In genomic region chr10:26733750-26734568, GRCh38 we compare ENCODE assay signal across 1 cellular context.
TF ChIP-seq lines count a peak whose summit lies in the region.

No MANE protein-coding gene starts in this region.

TF ChIP-seq in HepG2, 621 proteins besides CTCF, POLR2A, EP300 and RAD21 (continues in another document):
- TF ChIP-seq, protein P1, sequence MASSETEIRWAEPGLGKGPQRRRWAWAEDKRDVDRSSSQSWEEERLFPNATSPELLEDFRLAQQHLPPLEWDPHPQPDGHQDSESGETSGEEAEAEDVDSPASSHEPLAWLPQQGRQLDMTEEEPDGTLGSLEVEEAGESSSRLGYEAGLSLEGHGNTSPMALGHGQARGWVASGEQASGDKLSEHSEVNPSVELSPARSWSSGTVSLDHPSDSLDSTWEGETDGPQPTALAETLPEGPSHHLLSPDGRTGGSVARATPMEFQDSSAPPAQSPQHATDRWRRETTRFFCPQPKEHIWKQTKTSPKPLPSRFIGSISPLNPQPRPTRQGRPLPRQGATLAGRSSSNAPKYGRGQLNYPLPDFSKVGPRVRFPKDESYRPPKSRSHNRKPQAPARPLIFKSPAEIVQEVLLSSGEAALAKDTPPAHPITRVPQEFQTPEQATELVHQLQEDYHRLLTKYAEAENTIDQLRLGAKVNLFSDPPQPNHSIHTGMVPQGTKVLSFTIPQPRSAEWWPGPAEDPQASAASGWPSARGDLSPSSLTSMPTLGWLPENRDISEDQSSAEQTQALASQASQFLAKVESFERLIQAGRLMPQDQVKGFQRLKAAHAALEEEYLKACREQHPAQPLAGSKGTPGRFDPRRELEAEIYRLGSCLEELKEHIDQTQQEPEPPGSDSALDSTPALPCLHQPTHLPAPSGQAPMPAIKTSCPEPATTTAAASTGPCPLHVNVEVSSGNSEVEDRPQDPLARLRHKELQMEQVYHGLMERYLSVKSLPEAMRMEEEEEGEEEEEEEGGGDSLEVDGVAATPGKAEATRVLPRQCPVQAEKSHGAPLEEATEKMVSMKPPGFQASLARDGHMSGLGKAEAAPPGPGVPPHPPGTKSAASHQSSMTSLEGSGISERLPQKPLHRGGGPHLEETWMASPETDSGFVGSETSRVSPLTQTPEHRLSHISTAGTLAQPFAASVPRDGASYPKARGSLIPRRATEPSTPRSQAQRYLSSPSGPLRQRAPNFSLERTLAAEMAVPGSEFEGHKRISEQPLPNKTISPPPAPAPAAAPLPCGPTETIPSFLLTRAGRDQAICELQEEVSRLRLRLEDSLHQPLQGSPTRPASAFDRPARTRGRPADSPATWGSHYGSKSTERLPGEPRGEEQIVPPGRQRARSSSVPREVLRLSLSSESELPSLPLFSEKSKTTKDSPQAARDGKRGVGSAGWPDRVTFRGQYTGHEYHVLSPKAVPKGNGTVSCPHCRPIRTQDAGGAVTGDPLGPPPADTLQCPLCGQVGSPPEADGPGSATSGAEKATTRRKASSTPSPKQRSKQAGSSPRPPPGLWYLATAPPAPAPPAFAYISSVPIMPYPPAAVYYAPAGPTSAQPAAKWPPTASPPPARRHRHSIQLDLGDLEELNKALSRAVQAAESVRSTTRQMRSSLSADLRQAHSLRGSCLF (CRISPR knock-in tag; IDR thresholded peaks at IDR 0.05; ENCODE audit: borderline replicate concordance) = no peak
- no peak for TF ChIP-seq U2AF2 (IDR thresholded peaks at IDR 0.05; ENCODE audit: low read depth, low read length)
- 0 out of 2 replicates have a peak, but pooled peaks have one; percentile 36 for TF ChIP-seq PATZ1 (CRISPR knock-in tag; IDR thresholded peaks at IDR 0.05)
- no peak for TF ChIP-seq KLF9 (CRISPR knock-in tag; IDR thresholded peaks at IDR 0.05; ENCODE audit: low read depth)
- TF ChIP-seq PCBP1 (IDR thresholded peaks at IDR 0.05; ENCODE audit: borderline replicate concordance, low read depth, low read length) = no peak
- no peak for TF ChIP-seq ZNF275 (CRISPR knock-in tag; IDR thresholded peaks at IDR 0.05; ENCODE audit: borderline replicate concordance)
- peak; percentile 76; the same call in 1 of the 2 replicates for TF ChIP-seq ZFP1 (CRISPR knock-in tag; IDR thresholded peaks at IDR 0.05)
- peak; percentile 65; the same call in 1 of the 2 replicates for TF ChIP-seq TBX2 (CRISPR knock-in tag; IDR thresholded peaks at IDR 0.05; ENCODE audit: borderline replicate concordance)
- TF ChIP-seq ZNF44 (CRISPR knock-in tag; IDR thresholded peaks at IDR 0.05) = no peak
- TF ChIP-seq CCDC6 (CRISPR knock-in tag; IDR thresholded peaks at IDR 0.05) = no peak
- no peak for TF ChIP-seq ZNF256 (CRISPR knock-in tag; conservative IDR thresholded peaks at IDR 0.05)
- TF ChIP-seq NR2F6 (IDR thresholded peaks at IDR 0.05) = peak; percentile 75
- TF ChIP-seq NR2F6 (CRISPR knock-in tag; IDR thresholded peaks at IDR 0.05) = peak; percentile 83
- no peak for TF ChIP-seq KDM5A (IDR thresholded peaks at IDR 0.05; ENCODE audit: borderline replicate concordance, low read length)
- TF ChIP-seq GPN1 (CRISPR knock-in tag; IDR thresholded peaks at IDR 0.05; ENCODE audit: borderline replicate concordance) = no peak
- no peak for TF ChIP-seq ZFP41 (CRISPR knock-in tag; IDR thresholded peaks at IDR 0.05; ENCODE audit: borderline replicate concordance)
- TF ChIP-seq JUND (CRISPR knock-in tag; IDR thresholded peaks at IDR 0.05) = no peak
- TF ChIP-seq PHF5A (CRISPR knock-in tag; IDR thresholded peaks at IDR 0.05; ENCODE audit: low read depth, unreplicated experiment) = no peak
- no peak; the same call in 1 of the 2 replicates for TF ChIP-seq ZNF558 (CRISPR knock-in tag; IDR thresholded peaks at IDR 0.05; ENCODE audit: borderline replicate concordance)
- TF ChIP-seq, protein P2, sequence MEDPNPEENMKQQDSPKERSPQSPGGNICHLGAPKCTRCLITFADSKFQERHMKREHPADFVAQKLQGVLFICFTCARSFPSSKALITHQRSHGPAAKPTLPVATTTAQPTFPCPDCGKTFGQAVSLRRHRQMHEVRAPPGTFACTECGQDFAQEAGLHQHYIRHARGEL (CRISPR knock-in tag; IDR thresholded peaks at IDR 0.05) = no peak
- TF ChIP-seq TOPORS (CRISPR knock-in tag; IDR thresholded peaks at IDR 0.05) = no peak
- TF ChIP-seq CCAR2 (optimal IDR thresholded peaks at IDR 0.05; ENCODE audit: low read depth, low read length) = no peak
- TF ChIP-seq, protein P3, sequence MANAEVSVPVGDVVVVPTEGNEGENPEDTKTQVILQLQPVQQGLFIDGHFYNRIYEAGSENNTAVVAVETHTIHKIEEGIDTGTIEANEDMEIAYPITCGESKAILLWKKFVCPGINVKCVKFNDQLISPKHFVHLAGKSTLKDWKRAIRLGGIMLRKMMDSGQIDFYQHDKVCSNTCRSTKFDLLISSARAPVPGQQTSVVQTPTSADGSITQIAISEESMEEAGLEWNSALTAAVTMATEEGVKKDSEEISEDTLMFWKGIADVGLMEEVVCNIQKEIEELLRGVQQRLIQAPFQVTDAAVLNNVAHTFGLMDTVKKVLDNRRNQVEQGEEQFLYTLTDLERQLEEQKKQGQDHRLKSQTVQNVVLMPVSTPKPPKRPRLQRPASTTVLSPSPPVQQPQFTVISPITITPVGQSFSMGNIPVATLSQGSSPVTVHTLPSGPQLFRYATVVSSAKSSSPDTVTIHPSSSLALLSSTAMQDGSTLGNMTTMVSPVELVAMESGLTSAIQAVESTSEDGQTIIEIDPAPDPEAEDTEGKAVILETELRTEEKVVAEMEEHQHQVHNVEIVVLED (CRISPR knock-in tag; IDR thresholded peaks at IDR 0.05; ENCODE audit: borderline replicate concordance) = no peak; the same call in 1 of the 2 replicates
- TF ChIP-seq, protein P4, sequence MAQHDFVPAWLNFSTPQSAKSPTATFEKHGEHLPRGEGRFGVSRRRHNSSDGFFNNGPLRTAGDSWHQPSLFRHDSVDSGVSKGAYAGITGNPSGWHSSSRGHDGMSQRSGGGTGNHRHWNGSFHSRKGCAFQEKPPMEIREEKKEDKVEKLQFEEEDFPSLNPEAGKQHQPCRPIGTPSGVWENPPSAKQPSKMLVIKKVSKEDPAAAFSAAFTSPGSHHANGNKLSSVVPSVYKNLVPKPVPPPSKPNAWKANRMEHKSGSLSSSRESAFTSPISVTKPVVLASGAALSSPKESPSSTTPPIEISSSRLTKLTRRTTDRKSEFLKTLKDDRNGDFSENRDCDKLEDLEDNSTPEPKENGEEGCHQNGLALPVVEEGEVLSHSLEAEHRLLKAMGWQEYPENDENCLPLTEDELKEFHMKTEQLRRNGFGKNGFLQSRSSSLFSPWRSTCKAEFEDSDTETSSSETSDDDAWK (CRISPR knock-in tag; IDR thresholded peaks at IDR 0.05) = no peak
- TF ChIP-seq AHDC1 (CRISPR knock-in tag; IDR thresholded peaks at IDR 0.05; ENCODE audit: borderline replicate concordance) = peak; percentile 89
- TF ChIP-seq, protein P5, sequence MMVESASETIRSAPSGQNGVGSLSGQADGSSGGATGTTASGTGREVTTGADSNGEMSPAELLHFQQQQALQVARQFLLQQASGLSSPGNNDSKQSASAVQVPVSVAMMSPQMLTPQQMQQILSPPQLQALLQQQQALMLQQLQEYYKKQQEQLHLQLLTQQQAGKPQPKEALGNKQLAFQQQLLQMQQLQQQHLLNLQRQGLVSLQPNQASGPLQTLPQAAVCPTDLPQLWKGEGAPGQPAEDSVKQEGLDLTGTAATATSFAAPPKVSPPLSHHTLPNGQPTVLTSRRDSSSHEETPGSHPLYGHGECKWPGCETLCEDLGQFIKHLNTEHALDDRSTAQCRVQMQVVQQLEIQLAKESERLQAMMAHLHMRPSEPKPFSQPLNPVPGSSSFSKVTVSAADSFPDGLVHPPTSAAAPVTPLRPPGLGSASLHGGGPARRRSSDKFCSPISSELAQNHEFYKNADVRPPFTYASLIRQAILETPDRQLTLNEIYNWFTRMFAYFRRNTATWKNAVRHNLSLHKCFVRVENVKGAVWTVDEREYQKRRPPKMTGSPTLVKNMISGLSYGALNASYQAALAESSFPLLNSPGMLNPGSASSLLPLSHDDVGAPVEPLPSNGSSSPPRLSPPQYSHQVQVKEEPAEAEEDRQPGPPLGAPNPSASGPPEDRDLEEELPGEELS (CRISPR knock-in tag; IDR thresholded peaks at IDR 0.05) = peak; percentile 82
- no peak for TF ChIP-seq MYPOP (CRISPR knock-in tag; IDR thresholded peaks at IDR 0.05)
- 0 out of 2 replicates have a peak, but pooled peaks have one; percentile 53 for TF ChIP-seq SSRP1 (CRISPR knock-in tag; IDR thresholded peaks at IDR 0.05)
- TF ChIP-seq ZBTB7A (CRISPR knock-in tag; IDR thresholded peaks at IDR 0.05) = no peak
- no peak for TF ChIP-seq ZNF333 (CRISPR knock-in tag; IDR thresholded peaks at IDR 0.05; ENCODE audit: borderline replicate concordance)
- no peak for TF ChIP-seq ZNF672 (CRISPR knock-in tag; IDR thresholded peaks at IDR 0.05)
- TF ChIP-seq, protein P6, sequence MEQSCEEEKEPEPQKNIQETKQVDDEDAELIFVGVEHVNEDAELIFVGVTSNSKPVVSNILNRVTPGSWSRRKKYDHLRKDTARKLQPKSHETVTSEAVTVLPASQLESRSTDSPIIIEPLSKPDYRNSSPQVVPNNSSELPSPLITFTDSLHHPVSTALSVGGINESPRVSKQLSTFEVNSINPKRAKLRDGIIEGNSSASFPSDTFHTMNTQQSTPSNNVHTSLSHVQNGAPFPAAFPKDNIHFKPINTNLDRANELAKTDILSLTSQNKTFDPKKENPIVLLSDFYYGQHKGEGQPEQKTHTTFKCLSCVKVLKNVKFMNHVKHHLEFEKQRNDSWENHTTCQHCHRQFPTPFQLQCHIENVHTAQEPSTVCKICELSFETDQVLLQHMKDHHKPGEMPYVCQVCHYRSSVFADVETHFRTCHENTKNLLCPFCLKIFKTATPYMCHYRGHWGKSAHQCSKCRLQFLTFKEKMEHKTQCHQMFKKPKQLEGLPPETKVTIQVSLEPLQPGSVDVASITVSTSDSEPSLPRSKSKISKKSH (CRISPR knock-in tag; IDR thresholded peaks at IDR 0.05; ENCODE audit: borderline replicate concordance) = no peak
